17 cellular contexts compared by ENCODE assay signal in the genomic region with DNA sequence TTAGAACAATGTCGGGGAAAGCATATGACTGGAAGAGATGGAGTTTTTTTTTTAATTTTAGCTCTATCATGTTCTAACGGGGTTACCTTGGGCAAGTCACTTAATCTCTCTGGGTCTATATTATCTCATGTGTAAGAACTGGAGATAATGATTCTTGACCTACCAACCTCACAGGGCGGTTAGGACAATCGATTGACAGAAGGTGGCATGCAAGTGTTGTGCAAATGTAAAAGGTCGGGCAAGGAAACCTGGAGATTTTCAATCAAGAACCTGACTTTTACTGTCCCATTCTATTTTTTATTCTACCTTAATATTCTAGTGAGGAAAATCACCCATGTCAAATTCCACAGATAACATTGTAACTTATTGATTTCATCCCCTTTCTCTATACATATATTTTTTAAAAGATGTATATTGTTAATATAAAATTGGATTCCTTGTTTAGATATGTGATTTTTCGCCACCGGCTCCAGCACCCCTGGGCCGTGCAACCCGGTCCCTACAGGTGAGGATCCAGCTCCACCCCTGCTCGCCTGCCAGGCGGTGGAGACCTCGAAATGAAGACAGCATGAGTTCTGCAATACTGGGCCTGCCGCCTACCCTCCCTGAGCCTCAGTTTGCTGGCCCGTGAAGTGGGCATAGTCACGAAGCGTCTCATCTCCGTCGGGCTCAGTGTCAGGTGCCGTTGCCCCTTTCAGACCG.
"Had no signal": no experiment of that assay in that cellular context is flagged by ENCODE, and none has a peak within 500 bp of the region (broad histone marks: within the 10 kb centered on the region; RNA-seq: fewer than 3 reads in every experiment).

No MANE protein-coding gene starts in this region.

- H3K36me3 ChIP-seq: stomach, thoracic aorta, uterus had no signal

- H3K27me3 ChIP-seq: hepatocyte, uterus had no signal

- H3K4me3 Mint-ChIP-seq: naive B cell, nephron progenitor cell had no signal

- H2AFZ ChIP-seq: hepatocyte had no signal

- ATAC-seq: right cardiac atrium had no signal

- H3K4me1 Mint-ChIP-seq: naive B cell, nephron progenitor cell had no signal

- DNase-seq: effector CD4-positive, alpha-beta T cell; foreskin melanocyte; head of caudate nucleus; mesendoderm; naive B cell; nephron progenitor cell; small intestine; stimulated activated CD4-positive, alpha-beta T cell treated with anti-CD3 and anti-CD28 coated beads, Interleukin-12 subunit alpha, Interleukin-12 subunit beta, amount 100 ng/mL, for 4 hours; stimulated activated naive CD4-positive, alpha-beta T cell; stomach; substantia nigra; trophoblast cell; uterus had no signal

- H3K4me1 ChIP-seq: stomach had no signal

- H3K27ac Mint-ChIP-seq: naive B cell, nephron progenitor cell had no signal

- H3K4me3 ChIP-seq: coronary artery, hepatocyte, stomach, thoracic aorta, uterus had no signal

- H3K4me2 ChIP-seq: hepatocyte had no signal

- H3K9me3 Mint-ChIP-seq: nephron progenitor cell had no signal

- H3K9me3 ChIP-seq: stomach, thoracic aorta, uterus had no signal

- H3K27ac ChIP-seq: coronary artery, hepatocyte, stomach, thoracic aorta, uterus had no signal

- H3K27me3 Mint-ChIP-seq: naive B cell had no signal

- H3K36me3 Mint-ChIP-seq: naive B cell had no signal

- H3K79me2 ChIP-seq: hepatocyte had no signal
